Comparison of ENCODE assay signal across 18 cellular contexts in genomic region chr10:31404640-31405039, GRCh38.
A peak's percentile ranks its signal among the peaks of the same experiment; 100 is the strongest.
DNase-seq lines count a peak whose midpoint lies in the region; ATAC-seq and TF ChIP-seq lines count a peak whose summit lies in the region.
"Had no signal": no experiment of that assay in that cellular context is flagged by ENCODE, and none has a peak within 500 bp of the region (broad histone marks: within the 10 kb centered on the region; RNA-seq: fewer than 3 reads in every experiment).

No MANE protein-coding gene starts in this region.

- CTCF ChIA-PET in activated CD8-positive, alpha-beta T cell treated with anti-CD3 and anti-CD28 coated beads for 36 hours (lab: Charles Lee), result no interaction called here
- CTCF ChIA-PET in activated CD8-positive, alpha-beta T cell treated with anti-CD3 and anti-CD28 coated beads, Interleukin-2, amount 10 ng/mL, durations not matched to agents 7 days and 5 days (lab: Charles Lee), result no interaction called here

- H3K36me3 Mint-ChIP-seq in activated CD8-positive, alpha-beta T cell treated with anti-CD3 and anti-CD28 coated beads for 36 hours (ENCODE audit: low read depth), result peaks cover 30% of the 10 kb centered on the region
- peaks cover 21% of the 10 kb centered on the region for H3K36me3 Mint-ChIP-seq in activated CD8-positive, alpha-beta T cell treated with anti-CD3 and anti-CD28 coated beads, Interleukin-2, amount 10 ng/mL, durations not matched to agents 7 days and 5 days (ENCODE audit: low read depth)
- peaks cover 17 to 32% of the 10 kb centered on the region in 2 donors for H3K36me3 Mint-ChIP-seq in stimulated activated naive B cell treated with anti-CD40 and anti-IgM and Interleukin-4, amounts not matched to agents 10 μg/mL and 1 μg/mL and 100 μg/mL, for 72 hours

- POLR2A ChIA-PET in activated CD8-positive, alpha-beta T cell treated with anti-CD3 and anti-CD28 coated beads for 36 hours (lab: Charles Lee), result no interaction called here
- POLR2A ChIA-PET in activated CD8-positive, alpha-beta T cell treated with anti-CD3 and anti-CD28 coated beads, Interleukin-2, amount 10 ng/mL, durations not matched to agents 7 days and 5 days (lab: Charles Lee), result no interaction called here

- H3K27ac Mint-ChIP-seq in activated CD8-positive, alpha-beta T cell treated with anti-CD3 and anti-CD28 coated beads for 36 hours, result no peak overlapping the region
- H3K27ac Mint-ChIP-seq in activated CD8-positive, alpha-beta T cell treated with anti-CD3 and anti-CD28 coated beads, Interleukin-2, amount 10 ng/mL, durations not matched to agents 7 days and 5 days, result no peak overlapping the region
- no peak overlapping the region for H3K27ac Mint-ChIP-seq in stimulated activated naive B cell treated with anti-CD40 and anti-IgM and Interleukin-4, amounts not matched to agents 10 μg/mL and 1 μg/mL and 100 μg/mL, for 72 hours

- no peak for DNase-seq in activated CD8-positive, alpha-beta T cell treated with anti-CD3 and anti-CD28 coated beads for 36 hours
- no peak for DNase-seq in activated CD8-positive, alpha-beta T cell treated with anti-CD3 and anti-CD28 coated beads, Interleukin-2, amount 10 ng/mL, durations not matched to agents 7 days and 5 days
- peak; percentile 48 for DNase-seq in OCI-M1 (lab: John Stamatoyannopoulos, UW)
- peak; percentile 43 for DNase-seq in fibroblast of villous mesenchyme (ENCODE audit: low read depth)
- no peak for DNase-seq in sciatic nerve (ENCODE audit: low spot score)
- DNase-seq in iPS-NIHi7 (ENCODE audit: extremely low spot score), result no peak
- DNase-seq in occipital lobe (lab: John Stamatoyannopoulos, UW), result no peak
- no peak for DNase-seq in stimulated activated naive B cell treated with anti-CD40 and anti-IgM and Interleukin-4, amounts not matched to agents 10 μg/mL and 1 μg/mL and 100 μg/mL, for 72 hours
- DNase-seq: activated CD8-positive, alpha-beta memory T cell treated with anti-CD3 and anti-CD28 coated beads for 24 hours; activated naive CD4-positive, alpha-beta T cell treated with Interleukin-2 at 50 U/mL for 16 hours; Calu3; midbrain; NCI-H146; NCI-H774; posterior cingulate gyrus; upper lobe of left lung had no signal

- peaks cover 11% of the 10 kb centered on the region for H3K9me3 Mint-ChIP-seq in activated CD8-positive, alpha-beta T cell treated with anti-CD3 and anti-CD28 coated beads for 36 hours
- H3K9me3 Mint-ChIP-seq in activated CD8-positive, alpha-beta T cell treated with anti-CD3 and anti-CD28 coated beads, Interleukin-2, amount 10 ng/mL, durations not matched to agents 7 days and 5 days (ENCODE audit: insufficient read depth), result peaks cover 7% of the 10 kb centered on the region
- H3K9me3 Mint-ChIP-seq in stimulated activated naive B cell treated with anti-CD40 and anti-IgM and Interleukin-4, amounts not matched to agents 10 μg/mL and 1 μg/mL and 100 μg/mL, for 72 hours, result peaks cover 3 to 4% of the 10 kb centered on the region in 2 donors

- H3K4me1 Mint-ChIP-seq in activated CD8-positive, alpha-beta T cell treated with anti-CD3 and anti-CD28 coated beads for 36 hours (ENCODE audit: low read depth), result peaks cover 27% of the 10 kb centered on the region
- peaks cover 6% of the 10 kb centered on the region for H3K4me1 Mint-ChIP-seq in activated CD8-positive, alpha-beta T cell treated with anti-CD3 and anti-CD28 coated beads, Interleukin-2, amount 10 ng/mL, durations not matched to agents 7 days and 5 days (ENCODE audit: low read depth)
- H3K4me1 Mint-ChIP-seq in stimulated activated naive B cell treated with anti-CD40 and anti-IgM and Interleukin-4, amounts not matched to agents 10 μg/mL and 1 μg/mL and 100 μg/mL, for 72 hours, result peaks cover 11 to 20% of the 10 kb centered on the region in 2 donors

- TF ChIP-seq CTCF in activated CD8-positive, alpha-beta T cell treated with anti-CD3 and anti-CD28 coated beads for 36 hours (IDR thresholded peaks at IDR 0.05), result no peak
- no peak for TF ChIP-seq CTCF in fibroblast of villous mesenchyme (IDR thresholded peaks at IDR 0.05; ENCODE audit: insufficient read depth, low read depth, low read length)

- no peak overlapping the region for H3K4me3 ChIP-seq in fibroblast of villous mesenchyme (ENCODE audit: low read depth, low read length)
- H3K4me3 ChIP-seq: A549, HAP-1, upper lobe of left lung had no signal

- intact Hi-C loops in activated CD8-positive, alpha-beta T cell treated with anti-CD3 and anti-CD28 coated beads for 36 hours (cut with micrococcal nuclease), result no loop called here
- intact Hi-C loops in sciatic nerve (cut with DNase I), result no loop called here

- no peaks in the 10 kb centered on the region for H3K27me3 Mint-ChIP-seq in activated CD8-positive, alpha-beta T cell treated with anti-CD3 and anti-CD28 coated beads for 36 hours
- no peaks in the 10 kb centered on the region for H3K27me3 Mint-ChIP-seq in activated CD8-positive, alpha-beta T cell treated with anti-CD3 and anti-CD28 coated beads, Interleukin-2, amount 10 ng/mL, durations not matched to agents 7 days and 5 days (ENCODE audit: low read depth)
- H3K27me3 Mint-ChIP-seq in stimulated activated naive B cell treated with anti-CD40 and anti-IgM and Interleukin-4, amounts not matched to agents 10 μg/mL and 1 μg/mL and 100 μg/mL, for 72 hours, result no peaks in the 10 kb centered on the region

- no peak overlapping the region for H3K4me3 Mint-ChIP-seq in activated CD8-positive, alpha-beta T cell treated with anti-CD3 and anti-CD28 coated beads for 36 hours
- no peak overlapping the region for H3K4me3 Mint-ChIP-seq in activated CD8-positive, alpha-beta T cell treated with anti-CD3 and anti-CD28 coated beads, Interleukin-2, amount 10 ng/mL, durations not matched to agents 7 days and 5 days
- H3K4me3 Mint-ChIP-seq in stimulated activated naive B cell treated with anti-CD40 and anti-IgM and Interleukin-4, amounts not matched to agents 10 μg/mL and 1 μg/mL and 100 μg/mL, for 72 hours, result no peak overlapping the region

- ATAC-seq in activated CD8-positive, alpha-beta T cell treated with anti-CD3 and anti-CD28 coated beads for 36 hours, result peak; percentile 47
- ATAC-seq in activated CD8-positive, alpha-beta T cell treated with anti-CD3 and anti-CD28 coated beads, Interleukin-2, amount 10 ng/mL, durations not matched to agents 7 days and 5 days, result no peak
- ATAC-seq in sciatic nerve, result peak; percentile 42
- ATAC-seq in stimulated activated naive B cell treated with anti-CD40 and anti-IgM and Interleukin-4, amounts not matched to agents 10 μg/mL and 1 μg/mL and 100 μg/mL, for 72 hours (replicated peaks), result no peak
- ATAC-seq: A549 had no signal

Comparison
In these comparisons a context has a peak if more than half of its experiments do, and no peak if none do; other contexts are left out.
1. ATAC-seq: peak in activated CD8-positive, alpha-beta T cell treated with anti-CD3 and anti-CD28 coated beads for 36 hours (single experiment) and sciatic nerve (single experiment); none in activated CD8-positive, alpha-beta T cell treated with anti-CD3 and anti-CD28 coated beads, Interleukin-2, amount 10 ng/mL, durations not matched to agents 7 days and 5 days (single experiment) and stimulated activated naive B cell treated with anti-CD40 and anti-IgM and Interleukin-4, amounts not matched to agents 10 μg/mL and 1 μg/mL and 100 μg/mL, for 72 hours (0 of 2).
2. DNase-seq: peak in OCI-M1 (single experiment) and fibroblast of villous mesenchyme (single experiment); none in activated CD8-positive, alpha-beta T cell treated with anti-CD3 and anti-CD28 coated beads for 36 hours (single experiment), activated CD8-positive, alpha-beta T cell treated with anti-CD3 and anti-CD28 coated beads, Interleukin-2, amount 10 ng/mL, durations not matched to agents 7 days and 5 days (single experiment), sciatic nerve (single experiment), iPS-NIHi7 (single experiment), occipital lobe (single experiment) and stimulated activated naive B cell treated with anti-CD40 and anti-IgM and Interleukin-4, amounts not matched to agents 10 μg/mL and 1 μg/mL and 100 μg/mL, for 72 hours (single experiment).